14 cellular contexts compared by ENCODE assay signal in genomic region chr2:72913531-72914225, GRCh38. TPM values are rescaled to one million over a fixed set of nuclear protein-coding genes. Genes with fewer than 3 reads are reported as not detected.
DNase-seq lines count a peak whose midpoint lies in the region; ATAC-seq, FAIRE-seq and TF ChIP-seq lines count a peak whose summit lies in the region.
"Had no signal": no experiment of that assay in that cellular context is flagged by ENCODE, and none has a peak within 500 bp of the region (broad histone marks: within the 10 kb centered on the region; RNA-seq: fewer than 3 reads in every experiment).

No MANE protein-coding gene starts in this region.

- H3K27me3 ChIP-seq in BJ (ENCODE audit: control insufficient read depth, insufficient read depth, low read length) = peaks cover 54% of the 10 kb centered on the region
- peaks cover 57% of the 10 kb centered on the region for H3K27me3 ChIP-seq in kidney epithelial cell (ENCODE audit: control insufficient read depth, insufficient read depth, low read length)

- no peaks in the 10 kb centered on the region for H3K36me3 Mint-ChIP-seq in brain
- H3K36me3 Mint-ChIP-seq: CD4-positive, CD25-positive, alpha-beta regulatory T cell had no signal

- H3K4me3 Mint-ChIP-seq in brain = peak overlapping the region in 4 of 5 experiments; percentile 54 to 96 (median 78)
- no peak overlapping the region for H3K4me3 Mint-ChIP-seq in stimulated activated naive CD8-positive, alpha-beta T cell treated with anti-CD3 and anti-CD28 coated beads, Interleukin-15, amount 100 ng/mL, for 72 hours

- POLR2A ChIA-PET in BJ (lab: Charles Lee) = no interaction called here

- ATAC-seq in stimulated activated naive CD8-positive, alpha-beta T cell treated with anti-CD3 and anti-CD28 coated beads, Interleukin-15, amount 100 ng/mL, for 72 hours = no peak
- ATAC-seq in HG03439 (IDR thresholded peaks at IDR 0.05; ENCODE audit: unreplicated experiment) = no peak
- ATAC-seq: sciatic nerve had no signal

- H3K36me3 ChIP-seq in BJ (ENCODE audit: control insufficient read depth, insufficient read depth, low read length) (no peaks in the 10 kb centered on the region), kidney epithelial cell (ENCODE audit: control insufficient read depth, insufficient read depth, low read length) (no peaks in the 10 kb centered on the region)

- H3K27ac Mint-ChIP-seq in brain = peak overlapping the region in 1 of 5 experiments; percentile 98
- no peak overlapping the region for H3K27ac Mint-ChIP-seq in stimulated activated naive CD8-positive, alpha-beta T cell treated with anti-CD3 and anti-CD28 coated beads, Interleukin-15, amount 100 ng/mL, for 72 hours
- H3K27ac Mint-ChIP-seq: CD4-positive, CD25-positive, alpha-beta regulatory T cell had no signal

- no peak for TF ChIP-seq POLR2A in GM12891 (IDR thresholded peaks at IDR 0.05; ENCODE audit: low read depth, low read length)

- H3K27me3 Mint-ChIP-seq in brain = peaks cover 89% of the 10 kb centered on the region
- H3K27me3 Mint-ChIP-seq in stimulated activated naive CD8-positive, alpha-beta T cell treated with anti-CD3 and anti-CD28 coated beads, Interleukin-15, amount 100 ng/mL, for 72 hours = peaks cover 87% of the 10 kb centered on the region

- no peak for DNase-seq in BJ (ENCODE audit: low read depth)
- no peak for DNase-seq in HFF-Myc (ENCODE audit: extremely low read depth, low read depth)
- DNase-seq in kidney epithelial cell (ENCODE audit: low read depth) = no peak
- no peak for DNase-seq in NCI-H187 (lab: John Stamatoyannopoulos, UW)
- DNase-seq in stimulated activated naive CD8-positive, alpha-beta T cell treated with anti-CD3 and anti-CD28 coated beads, Interleukin-15, amount 100 ng/mL, for 72 hours = no peak
- DNase-seq in GM12891 (ENCODE audit: insufficient read length, low spot score) = no peak
- DNase-seq: activated gamma-delta T cell; CD4-positive, CD25-positive, alpha-beta regulatory T cell; Kasumi-1 had no signal

- CTCF ChIA-PET in BJ (lab: Yijun Ruan, JAX) = interaction anchor here (0.9 to 2.5 kb wide), 5 partner anchors 16 to 251 kb away, joined by 3 to 13 read pairs (median 3); partner anchors contain the start of gene SPR

- peak; percentile 29; the same call in 1 of the 2 replicates for TF ChIP-seq CTCF in BJ (IDR thresholded peaks at IDR 0.05; ENCODE audit: insufficient read depth, low read depth, low read length)
- TF ChIP-seq CTCF in HFF-Myc (IDR thresholded peaks at IDR 0.05; ENCODE audit: low read depth, low read length, missing control alignments) = peak; percentile 12
- no peak for TF ChIP-seq CTCF in brain (conservative IDR thresholded peaks at IDR 0.05)
- peak; percentile 25 for TF ChIP-seq CTCF in kidney epithelial cell (IDR thresholded peaks at IDR 0.05; ENCODE audit: insufficient read depth, low read length, poor library complexity, severe bottlenecking)

- no peak for FAIRE-seq in GM12891 (lab: Jason Lieb, UNC)

- H3K9me3 Mint-ChIP-seq in brain = peaks cover 0 to 4% (median 0%) of the 10 kb centered on the region in 5 experiments
- H3K9me3 Mint-ChIP-seq in stimulated activated naive CD8-positive, alpha-beta T cell treated with anti-CD3 and anti-CD28 coated beads, Interleukin-15, amount 100 ng/mL, for 72 hours = no peaks in the 10 kb centered on the region

- H3K4me3 ChIP-seq in BJ (ENCODE audit: low read depth, low read length) = no peak overlapping the region
- H3K4me3 ChIP-seq in HFF-Myc (replicated peaks; ENCODE audit: low read depth, low read length) = no peak overlapping the region
- no peak overlapping the region for H3K4me3 ChIP-seq in kidney epithelial cell (ENCODE audit: low read depth, low read length)

- H3K4me1 Mint-ChIP-seq in brain = peaks cover 20% of the 10 kb centered on the region
- peaks cover 34% of the 10 kb centered on the region for H3K4me1 Mint-ChIP-seq in stimulated activated naive CD8-positive, alpha-beta T cell treated with anti-CD3 and anti-CD28 coated beads, Interleukin-15, amount 100 ng/mL, for 72 hours

TF ChIP-seq in GM12891, 5 proteins besides CTCF, POLR2A, EP300 and RAD21:
- TF ChIP-seq SPI1 (IDR thresholded peaks at IDR 0.05; ENCODE audit: low read depth, low read length) (no peak), PAX5 (IDR thresholded peaks at IDR 0.05; ENCODE audit: insufficient read depth, low read length, severe bottlenecking) (no peak), TAF1 (IDR thresholded peaks at IDR 0.05; ENCODE audit: low read depth, low read length) (no peak), POU2F2 (IDR thresholded peaks at IDR 0.05; ENCODE audit: low read depth, low read length) (no peak), POLR2AphosphoS5 (IDR thresholded peaks at IDR 0.05; ENCODE audit: low read depth, low read length) (no peak)
TF ChIP-seq in GM12891: peak in this region for 0.

RNA-seq across cellular contexts. Expression of gene EMX1, which starts 3.6 kb away (rescaled TPM):
- not detected in 2 replicates for polyA plus RNA-seq in BJ (2011; rRNA removed)
- polyA minus RNA-seq in BJ (2011; rRNA and poly(A)+ RNA removed) = not detected in 2 replicates
- polyA plus RNA-seq in brain (ENCODE audit: insufficient read depth, low read depth, low replicate concordance) = 9.1 TPM
- total RNA-seq in kidney epithelial cell = 1.7 and 2.6 TPM in 2 replicates
- polyA plus RNA-seq in GM12891 (2012; ENCODE audit: low read depth, missing spikeins) = 1.0 TPM
- total RNA-seq: CD4-positive, CD25-positive, alpha-beta regulatory T cell; fibroblast of lung; sciatic nerve; subcutaneous adipose tissue had no signal
- polyA plus RNA-seq: CD4-positive, CD25-positive, alpha-beta regulatory T cell; fibroblast of lung had no signal

RNA-seq across cellular contexts. Expression of gene SPR, which starts 26.5 kb away (rescaled TPM):
- polyA plus RNA-seq in BJ (2011; rRNA removed) (14.9 and 22.9 TPM in 2 replicates), brain (ENCODE audit: insufficient read depth, low read depth, low replicate concordance) (7.1 TPM)
- 4.9 and 5.8 TPM in 2 replicates for polyA minus RNA-seq in BJ (2011; rRNA and poly(A)+ RNA removed)
- 15.0 and 18.3 TPM in 2 replicates for total RNA-seq in kidney epithelial cell
- 0.27 TPM for polyA plus RNA-seq in GM12891 (2012; ENCODE audit: low read depth, missing spikeins)
- total RNA-seq: CD4-positive, CD25-positive, alpha-beta regulatory T cell had no signal

Comparison
In these comparisons a context has a peak if more than half of its experiments do, and no peak if none do; other contexts are left out.
1. CTCF ChIP-seq: peak in BJ (single experiment), HFF-Myc (single experiment) and kidney epithelial cell (single experiment); none in brain (0 of 2).
2. H3K4me3 Mint-ChIP-seq: peak in brain (4 of 5); none in stimulated activated naive CD8-positive, alpha-beta T cell treated with anti-CD3 and anti-CD28 coated beads, Interleukin-15, amount 100 ng/mL, for 72 hours (0 of 2).
3. RNA of gene EMX1, which starts 3.6 kb away (polyA plus RNA-seq): 9.1 TPM in brain (single experiment); not detected in BJ; every median in the first group is over 10 times any median in the second.